Comparison of ENCODE assay signal across 27 cellular contexts in genomic region chr7:37489703-37490102, GRCh38. TPM values are rescaled to one million over a fixed set of nuclear protein-coding genes. Genes with fewer than 3 reads are reported as not detected.
DNase-seq lines count a peak whose midpoint lies in the region; ATAC-seq and TF ChIP-seq lines count a peak whose summit lies in the region.
"Had no signal": no experiment of that assay in that cellular context is flagged by ENCODE, and none has a peak within 500 bp of the region (broad histone marks: within the 10 kb centered on the region; RNA-seq: fewer than 3 reads in every experiment).

No MANE protein-coding gene starts in this region.

- H3K36me3 ChIP-seq in HUES48 (ENCODE audit: control insufficient read depth, insufficient read depth, low read length) (no peaks in the 10 kb centered on the region; the same call in 1 of the 2 replicates), smooth muscle cell (ENCODE audit: low read depth) (no peaks in the 10 kb centered on the region), osteoblast (ENCODE audit: insufficient read depth, low read length) (no peaks in the 10 kb centered on the region)
- H3K36me3 ChIP-seq: BE2C, MG63, tibial nerve had no signal

- H3K4me2 ChIP-seq in smooth muscle cell (peak overlapping the region; percentile 12), osteoblast (ENCODE audit: insufficient read depth, low read length) (no peak overlapping the region)

- peak overlapping the region; percentile 60 for H2AFZ ChIP-seq in smooth muscle cell (ENCODE audit: low read depth)
- H2AFZ ChIP-seq in osteoblast (ENCODE audit: low read length), result no peak overlapping the region

- no peak for TF ChIP-seq CTCF in smooth muscle cell (IDR thresholded peaks at IDR 0.05; ENCODE audit: borderline replicate concordance, insufficient read depth, poor library complexity, severe bottlenecking)
- no peak for TF ChIP-seq CTCF in osteoblast (IDR thresholded peaks at IDR 0.05; ENCODE audit: extremely low read depth, low read depth, low read length)

- H3K4me3 ChIP-seq in HUES48 (ENCODE audit: low read depth, low read length) (no peak overlapping the region), smooth muscle cell (no peak overlapping the region), osteoblast (ENCODE audit: insufficient read depth, low read length) (no peak overlapping the region)
- H3K4me3 ChIP-seq: MG63, skin epidermis, tibial nerve had no signal

- H3K9ac ChIP-seq in HUES48 (ENCODE audit: low read depth, low read length) (no peak overlapping the region), smooth muscle cell (ENCODE audit: low read depth) (no peak overlapping the region)

- peak overlapping the region; percentile 87 for H3K27ac ChIP-seq in HUES48 (ENCODE audit: low read depth, low read length)
- H3K27ac ChIP-seq in layer of hippocampus (ENCODE audit: low read depth, low read length), result peak overlapping the region; percentile 40
- H3K27ac ChIP-seq in smooth muscle cell (ENCODE audit: low read depth), result peak overlapping the region; percentile 85
- H3K27ac ChIP-seq in osteoblast (ENCODE audit: low read depth, low read length), result no peak overlapping the region
- H3K27ac ChIP-seq: skin epidermis, tibial nerve had no signal

- no peaks in the 10 kb centered on the region for H3K27me3 ChIP-seq in HUES48 (ENCODE audit: control insufficient read depth, insufficient read depth, low read length)
- no peaks in the 10 kb centered on the region for H3K27me3 ChIP-seq in layer of hippocampus (ENCODE audit: control insufficient read depth, insufficient read depth, low read length)
- no peaks in the 10 kb centered on the region for H3K27me3 ChIP-seq in smooth muscle cell (ENCODE audit: low read depth)
- H3K27me3 ChIP-seq in osteoblast (ENCODE audit: insufficient read depth, low read length), result no peaks in the 10 kb centered on the region
- H3K27me3 ChIP-seq: BE2C, MG63, tibial nerve had no signal

- H3F3A ChIP-seq in smooth muscle cell (ENCODE audit: low read depth), result peaks cover 9% of the 10 kb centered on the region

- 17% methylated on average over 1 of the region's 1 CpG for WGBS in smooth muscle cell (ENCODE audit: low lambda C conversion rate)

- ATAC-seq in HG02678 (IDR thresholded peaks at IDR 0.05; ENCODE audit: unreplicated experiment), result no peak
- ATAC-seq: activated T-cell treated with anti-CD3 and anti-CD28 coated beads, Interleukin-2, amount 50 U/mL, for 4 hours; stimulated activated naive CD8-positive, alpha-beta T cell treated with anti-CD3 and anti-CD28 coated beads, Interleukin-15, amount 100 ng/mL, for 72 hours; T-helper 17 cell had no signal

- no peaks in the 10 kb centered on the region for H3K79me2 ChIP-seq in smooth muscle cell (ENCODE audit: low read depth)
- H3K79me2 ChIP-seq in osteoblast (ENCODE audit: insufficient read depth, low read length), result no peaks in the 10 kb centered on the region

- DNase-seq in astrocyte of the hippocampus (ENCODE audit: low read depth, low spot score) (peak; percentile 51), smooth muscle cell (lab: John Stamatoyannopoulos, UW; ENCODE audit: unreplicated experiment) (no peak), NCI-H774 (lab: John Stamatoyannopoulos, UW) (no peak), osteoblast (ENCODE audit: insufficient read length, low spot score, missing footprints) (no peak)
- DNase-seq: activated CD4-positive, alpha-beta T cell treated with anti-CD3 and anti-CD28 coated beads for 48 hours; activated T-cell treated with anti-CD3 and anti-CD28 coated beads, Interleukin-2, amount 50 U/mL, for 4 hours; BE2C; CD8-positive, alpha-beta memory T cell; DMS153; glutamatergic neuron; HCEC 1CT; KG1; mammary epithelial cell; MG63; NCI-H1105 treated with DMSO at 0.1 percent for 48 hours; NCI-H2029; NCI-H2227 treated with DMSO at 0.1 percent for 48 hours; RPMI8226; stimulated activated CD4-positive, alpha-beta T cell treated with anti-CD3 and anti-CD28 coated beads, Interleukin-1b, Interleukin-23, amount 100 ng/mL, for 48 hours; stimulated activated CD8-positive, alpha-beta memory T cell treated with anti-CD3 and anti-CD28 coated beads, Interleukin-4, amount 100 ng/mL, for 48 hours; stimulated activated naive CD8-positive, alpha-beta T cell treated with anti-CD3 and anti-CD28 coated beads, Interleukin-15, amount 100 ng/mL, for 72 hours; T-helper 17 cell had no signal

- H3K4me1 ChIP-seq in HUES48 (ENCODE audit: control insufficient read depth, insufficient read depth, low read length) (peaks cover 11% of the 10 kb centered on the region), smooth muscle cell (ENCODE audit: low read depth) (peaks cover 27% of the 10 kb centered on the region), osteoblast (ENCODE audit: insufficient read depth, low read length) (no peaks in the 10 kb centered on the region)
- H3K4me1 ChIP-seq: BE2C, tibial nerve had no signal

- H3K9me3 ChIP-seq in HUES48 (ENCODE audit: control insufficient read depth, insufficient read depth, low read length) (peaks cover 21% of the 10 kb centered on the region), smooth muscle cell (replicated peaks; ENCODE audit: low read depth) (no peaks in the 10 kb centered on the region), osteoblast (ENCODE audit: low read depth, low read length) (peaks cover 2% of the 10 kb centered on the region)
- H3K9me3 ChIP-seq: BE2C, MG63 had no signal

- H4K20me1 ChIP-seq in smooth muscle cell (ENCODE audit: low read depth) (no peaks in the 10 kb centered on the region), osteoblast (ENCODE audit: insufficient read depth, low read length) (no peaks in the 10 kb centered on the region)

RNA-seq across cellular contexts. Expression of gene ELMO1, which starts 41.0 kb away (rescaled TPM):
- 24.0 and 36.0 TPM in 2 replicates for total RNA-seq in smooth muscle cell
- 8.2 and 15.7 TPM in 2 replicates for polyA plus RNA-seq in smooth muscle cell
- total RNA-seq in osteoblast, result 0.29 and 2.2 TPM in 2 replicates
